Comparison of ENCODE assay signal across 8 cellular contexts in genomic region chr1:244862699-244863490, GRCh38. TPM values are rescaled to one million over a fixed set of nuclear protein-coding genes. Genes with fewer than 3 reads are reported as not detected.
A peak's percentile ranks its signal among the peaks of the same experiment; 100 is the strongest.
DNase-seq lines count a peak whose midpoint lies in the region; ATAC-seq and TF ChIP-seq lines count a peak whose summit lies in the region.

No MANE protein-coding gene starts in this region.

- no CpG with 5 or more reads among the region's 87 CpGs for WGBS in neuronal stem cell (ENCODE audit: extremely low coverage in 2 of 2, insufficient read length in 2 of 2, insufficient replicate concordance in 1 of 2), 2 donors

- peak overlapping the region; percentile 99 for H2BK5ac ChIP-seq in neuronal stem cell (ENCODE audit: low read length)

- peak; percentile 69 for ATAC-seq in foreskin keratinocyte

- peak overlapping the region; percentile 98 for H2BK15ac ChIP-seq in neuronal stem cell (ENCODE audit: low read length)

- peak overlapping the region; percentile 93 for H3K27ac ChIP-seq in foreskin keratinocyte
- peak overlapping the region; percentile 97 for H3K27ac ChIP-seq in neuronal stem cell (replicated peaks; ENCODE audit: low read length)

- peak overlapping the region; percentile 100 for H3K23ac ChIP-seq in neuronal stem cell (ENCODE audit: low read depth, low read length, poor library complexity)

- peaks cover 0 to 2% of the 10 kb centered on the region in 2 donors for H3K9me3 ChIP-seq in neuronal stem cell (replicated peaks in 1 of 2; ENCODE audit: control insufficient read depth in 2 of 2, insufficient read depth in 1 of 2, low read depth in 1 of 2, low read length in 2 of 2)

- H3K36me3 ChIP-seq in H7 (replicated peaks; ENCODE audit: control insufficient read depth, insufficient read depth, low read length) (peaks cover 30% of the 10 kb centered on the region), neuronal stem cell (replicated peaks in 1 of 2; ENCODE audit: control insufficient read depth in 2 of 2, insufficient read depth in 2 of 2, low read length in 2 of 2) (peaks cover 13 to 52% of the 10 kb centered on the region in 2 donors)

- peaks cover 16% of the 10 kb centered on the region for H3K4me1 ChIP-seq in foreskin keratinocyte
- peaks cover 7 to 28% of the 10 kb centered on the region in 2 donors for H3K4me1 ChIP-seq in neuronal stem cell (ENCODE audit: control insufficient read depth in 2 of 2, insufficient read depth in 1 of 2, low read depth in 1 of 2, low read length in 2 of 2)

- H2AK5ac ChIP-seq in neuronal stem cell (ENCODE audit: low read depth, low read length): peak overlapping the region; percentile 96

- H3K9ac ChIP-seq in neuronal stem cell (ENCODE audit: low read depth, low read length, poor library complexity): peak overlapping the region; percentile 100

- H3K4me3 ChIP-seq in H7 (ENCODE audit: insufficient read depth, low read depth, low read length) (peak overlapping the region; percentile 100), neuronal stem cell (ENCODE audit: low read length in 2 of 2) (peak overlapping the region; percentile 99 to 100)

- no peak overlapping the region for H4K8ac ChIP-seq in neuronal stem cell (ENCODE audit: low read depth, low read length)

- no peak for TF ChIP-seq CTCF in foreskin keratinocyte (conservative IDR thresholded peaks at IDR 0.05)

- H4K91ac ChIP-seq in neuronal stem cell (ENCODE audit: low read depth, low read length, poor library complexity): peak overlapping the region; percentile 82

- H3K4me2 ChIP-seq in neuronal stem cell (ENCODE audit: insufficient read depth, low read length, poor library complexity, severe bottlenecking): peak overlapping the region; percentile 63

- no peak overlapping the region for H2BK12ac ChIP-seq in neuronal stem cell (ENCODE audit: low read length)

- H3K79me1 ChIP-seq in neuronal stem cell (ENCODE audit: low read depth, low read length): peaks cover 5% of the 10 kb centered on the region

- peak overlapping the region; percentile 99 for H3K14ac ChIP-seq in neuronal stem cell (ENCODE audit: low read length)

- DNase-seq in ELF-1 (ENCODE audit: low read depth, low spot score) (peak; percentile 94), H7 (peak; percentile 97), M059J (ENCODE audit: low read depth) (peak; percentile 91), SHP77 treated with DMSO at 0.1 percent for 48 hours (lab: John Stamatoyannopoulos, UW) (peak; percentile 84), foreskin keratinocyte (peak; percentile 54 to 79), neuronal stem cell (ENCODE audit: low spot score) (peak; percentile 94), stromal cell of bone marrow (ENCODE audit: low read depth) (peak; percentile 87)
- DNase-seq in activated naive CD4-positive, alpha-beta T cell (lab: John Stamatoyannopoulos, UW): peak; percentile 90 to 95 (median 95)

- H2BK120ac ChIP-seq in neuronal stem cell (ENCODE audit: low read depth, low read length): peak overlapping the region; percentile 57

- H3K18ac ChIP-seq in neuronal stem cell (ENCODE audit: low read length): peak overlapping the region; percentile 97

- no peak overlapping the region for H3K4ac ChIP-seq in neuronal stem cell (ENCODE audit: low read length)

- peak overlapping the region; percentile 47 for H2AFZ ChIP-seq in neuronal stem cell (ENCODE audit: low read length)

- H3K27me3 ChIP-seq in H7 (ENCODE audit: control insufficient read depth, insufficient read depth, low read length) (no peaks in the 10 kb centered on the region), foreskin keratinocyte (no peaks in the 10 kb centered on the region), neuronal stem cell (ENCODE audit: control insufficient read depth in 3 of 3, insufficient read depth in 3 of 3, low read depth in 1 of 3, low read length in 3 of 3) (no peaks in the 10 kb centered on the region)

RNA-seq across cellular contexts. Expression of gene HNRNPU, which starts 1.4 kb away (rescaled TPM):
- total RNA-seq in H7 (2014; rRNA removed; shearing (Covaris generic)): 249 and 277 TPM in 2 replicates
- total RNA-seq in M059J (2014; rRNA removed; shearing (Covaris generic)): 246 and 357 TPM in 2 replicates
- total RNA-seq in foreskin keratinocyte: 361 and 420 TPM in 2 replicates
- polyA plus RNA-seq in foreskin keratinocyte: 190 and 234 TPM in 2 replicates
- polyA plus RNA-seq in neuronal stem cell (2013, experiment 1 of 2): 302 TPM
- 312 TPM for polyA plus RNA-seq in neuronal stem cell (2013, experiment 2 of 2)

RNA-seq across cellular contexts. Expression of gene COX20, which starts 27.4 kb away (rescaled TPM):
- 8.7 and 11.6 TPM in 2 replicates for total RNA-seq in H7 (2014; rRNA removed; shearing (Covaris generic))
- 20.3 and 30.0 TPM in 2 replicates for total RNA-seq in M059J (2014; rRNA removed; shearing (Covaris generic))
- total RNA-seq in foreskin keratinocyte: 28.5 and 31.4 TPM in 2 replicates
- polyA plus RNA-seq in foreskin keratinocyte: 44.9 and 54.7 TPM in 2 replicates
- polyA plus RNA-seq in neuronal stem cell (2013, experiment 1 of 2): 32.4 TPM
- 32.4 TPM for polyA plus RNA-seq in neuronal stem cell (2013, experiment 2 of 2)

Comparison
In these comparisons a context has a peak if more than half of its experiments do, and no peak if none do; other contexts are left out.
1. Peak in every context shown above with its lines: DNase-seq, ATAC-seq, H3K4me3 ChIP-seq and H3K27ac ChIP-seq.